ENCODE assay signal across 21 cellular contexts in genomic region chr5:13944564-13945195, GRCh38. TPM values are rescaled to one million over a fixed set of nuclear protein-coding genes. Genes with fewer than 3 reads are reported as not detected.
DNase-seq lines count a peak whose midpoint lies in the region; ATAC-seq and TF ChIP-seq lines count a peak whose summit lies in the region.
"Had no signal": no experiment of that assay in that cellular context is flagged by ENCODE, and none has a peak within 500 bp of the region (broad histone marks: within the 10 kb centered on the region; RNA-seq: fewer than 3 reads in every experiment).

DNAH5 (minus strand) TSS chr5:13944688; CDS start chr5:13944438, 250 bp downstream.

- H3K36me3 Mint-ChIP-seq in activated CD4-positive, alpha-beta T cell treated with anti-CD3 and anti-CD28 coated beads, Interleukin-2, amount 10 ng/mL, durations not matched to agents 24 days and 14 days (ENCODE audit: low read depth), result no peaks in the 10 kb centered on the region

- no peak within 1 kb of the TSS for H3K27ac ChIP-seq in smooth muscle cell (ENCODE audit: low read depth)
- H3K27ac ChIP-seq: vagina had no signal

- no peak within 1 kb of the TSS for H3K27ac Mint-ChIP-seq in activated CD4-positive, alpha-beta T cell treated with anti-CD3 and anti-CD28 coated beads, Interleukin-2, amount 10 ng/mL, durations not matched to agents 24 days and 14 days
- H3K27ac Mint-ChIP-seq: endodermal cell had no signal

- ATAC-seq in HG03469 (IDR thresholded peaks at IDR 0.05; ENCODE audit: unreplicated experiment), result no peak
- ATAC-seq: left colon, right cardiac atrium had no signal

- no peaks in the 10 kb centered on the region for H3K36me3 ChIP-seq in smooth muscle cell (ENCODE audit: low read depth)
- H3K36me3 ChIP-seq: vagina had no signal

- no peak within 1 kb of the TSS for H3K4me3 Mint-ChIP-seq in activated CD4-positive, alpha-beta T cell treated with anti-CD3 and anti-CD28 coated beads, Interleukin-2, amount 10 ng/mL, durations not matched to agents 24 days and 14 days
- H3K4me3 Mint-ChIP-seq: endodermal cell had no signal

- 53% methylated on average over 4 of the region's 4 CpGs for WGBS in smooth muscle cell (ENCODE audit: low lambda C conversion rate)

- no peaks in the 10 kb centered on the region for H3F3A ChIP-seq in smooth muscle cell (ENCODE audit: low read depth)

- H3K27me3 ChIP-seq in smooth muscle cell (ENCODE audit: low read depth), result no peaks in the 10 kb centered on the region
- H3K27me3 ChIP-seq: vagina had no signal

- no peaks in the 10 kb centered on the region for H4K20me1 ChIP-seq in smooth muscle cell (ENCODE audit: low read depth)

- no peaks in the 10 kb centered on the region for H3K9me3 Mint-ChIP-seq in activated CD4-positive, alpha-beta T cell treated with anti-CD3 and anti-CD28 coated beads, Interleukin-2, amount 10 ng/mL, durations not matched to agents 24 days and 14 days
- H3K9me3 Mint-ChIP-seq: endodermal cell had no signal

- H3K4me1 ChIP-seq in smooth muscle cell (ENCODE audit: low read depth), result peaks cover 3% of the 10 kb centered on the region
- H3K4me1 ChIP-seq: vagina had no signal

- intact Hi-C loops in activated CD4-positive, alpha-beta T cell treated with anti-CD3 and anti-CD28 coated beads, Interleukin-2, amount 10 ng/mL, durations not matched to agents 24 days and 14 days (cut with micrococcal nuclease), result no loop called here

- no peaks in the 10 kb centered on the region for H3K9me3 ChIP-seq in smooth muscle cell (replicated peaks; ENCODE audit: low read depth)
- H3K9me3 ChIP-seq: vagina had no signal

- no peak within 1 kb of the TSS for H3K9ac ChIP-seq in smooth muscle cell (ENCODE audit: low read depth)

- H3K4me2 ChIP-seq in smooth muscle cell, result no peak within 1 kb of the TSS

- peak; percentile 18 for DNase-seq in activated CD4-positive, alpha-beta T cell treated with anti-CD3 and anti-CD28 coated beads, Interleukin-2, amount 10 ng/mL, durations not matched to agents 24 days and 14 days
- no peak for DNase-seq in activated CD4-positive, alpha-beta T cell treated with anti-CD3 and anti-CD28 coated beads for 1 hour
- DNase-seq in NCI-H446 treated with DMSO at 0.1 percent for 48 hours (lab: John Stamatoyannopoulos, UW) (peak; percentile 67), astrocyte of the hippocampus (ENCODE audit: low read depth, low spot score) (peak; percentile 69), ureter (ENCODE audit: low spot score) (no peak), smooth muscle cell (lab: John Stamatoyannopoulos, UW; ENCODE audit: unreplicated experiment) (no peak), T-helper 9 cell (no peak)
- DNase-seq: activated CD4-positive, CD25-positive, alpha-beta regulatory T cell; activated CD8-positive, alpha-beta memory T cell treated with anti-CD3 and anti-CD28 coated beads for 24 hours; activated effector memory CD4-positive, alpha-beta T cell treated with anti-CD3 and anti-CD28 coated beads, Interleukin-2, amount 50 U/mL, for 16 hours; amygdala; endodermal cell; foreskin fibroblast; GF-D8; left colon; NCI-H1092; nucleus accumbens; right cardiac atrium; T-helper 2 cell had no signal

- H3K4me1 Mint-ChIP-seq in activated CD4-positive, alpha-beta T cell treated with anti-CD3 and anti-CD28 coated beads, Interleukin-2, amount 10 ng/mL, durations not matched to agents 24 days and 14 days, result no peaks in the 10 kb centered on the region

- TF ChIP-seq CTCF in smooth muscle cell (IDR thresholded peaks at IDR 0.05; ENCODE audit: borderline replicate concordance, insufficient read depth, poor library complexity, severe bottlenecking), result no peak

- H3K4me3 ChIP-seq in smooth muscle cell, result no peak within 1 kb of the TSS
- H3K4me3 ChIP-seq: vagina had no signal

- no peak within 1 kb of the TSS for H2AFZ ChIP-seq in smooth muscle cell (ENCODE audit: low read depth)

- no peaks in the 10 kb centered on the region for H3K79me2 ChIP-seq in smooth muscle cell (ENCODE audit: low read depth)

- H3K27me3 Mint-ChIP-seq in activated CD4-positive, alpha-beta T cell treated with anti-CD3 and anti-CD28 coated beads, Interleukin-2, amount 10 ng/mL, durations not matched to agents 24 days and 14 days, result no peaks in the 10 kb centered on the region

RNA-seq across cellular contexts. Expression of gene DNAH5, which starts in this region (rescaled TPM):
- not detected in 2 replicates for total RNA-seq in activated CD4-positive, alpha-beta T cell treated with anti-CD3 and anti-CD28 coated beads, Interleukin-2, amount 10 ng/mL, durations not matched to agents 24 days and 14 days
- total RNA-seq in ureter (13.3 TPM), smooth muscle cell (0.04 and 0.31 TPM in 2 replicates)
- polyA plus RNA-seq in smooth muscle cell, result 0.07 and 0.33 TPM in 2 replicates

Comparison
In these comparisons a context has a peak if more than half of its experiments do, and no peak if none do; other contexts are left out.
1. RNA of gene DNAH5 (total RNA-seq): 13.3 TPM in ureter (single experiment); 0.04 to 0.31 TPM in smooth muscle cell and not detected in activated CD4-positive, alpha-beta T cell treated with anti-CD3 and anti-CD28 coated beads, Interleukin-2, amount 10 ng/mL, durations not matched to agents 24 days and 14 days; every median in the first group is over 10 times any median in the second.
2. Peak in DNase-seq in activated CD4-positive, alpha-beta T cell treated with anti-CD3 and anti-CD28 coated beads, Interleukin-2, amount 10 ng/mL, durations not matched to agents 24 days and 14 days; RNA of the gene not detected or under 1 TPM.
3. DNase-seq: peak in NCI-H446 treated with DMSO at 0.1 percent for 48 hours (single experiment) and astrocyte of the hippocampus (single experiment); none in activated CD4-positive, alpha-beta T cell treated with anti-CD3 and anti-CD28 coated beads for 1 hour (single experiment), ureter (single experiment), smooth muscle cell (single experiment) and T-helper 9 cell (single experiment).